Comparison of ENCODE assay signal across 9 cellular contexts in the genomic region with DNA sequence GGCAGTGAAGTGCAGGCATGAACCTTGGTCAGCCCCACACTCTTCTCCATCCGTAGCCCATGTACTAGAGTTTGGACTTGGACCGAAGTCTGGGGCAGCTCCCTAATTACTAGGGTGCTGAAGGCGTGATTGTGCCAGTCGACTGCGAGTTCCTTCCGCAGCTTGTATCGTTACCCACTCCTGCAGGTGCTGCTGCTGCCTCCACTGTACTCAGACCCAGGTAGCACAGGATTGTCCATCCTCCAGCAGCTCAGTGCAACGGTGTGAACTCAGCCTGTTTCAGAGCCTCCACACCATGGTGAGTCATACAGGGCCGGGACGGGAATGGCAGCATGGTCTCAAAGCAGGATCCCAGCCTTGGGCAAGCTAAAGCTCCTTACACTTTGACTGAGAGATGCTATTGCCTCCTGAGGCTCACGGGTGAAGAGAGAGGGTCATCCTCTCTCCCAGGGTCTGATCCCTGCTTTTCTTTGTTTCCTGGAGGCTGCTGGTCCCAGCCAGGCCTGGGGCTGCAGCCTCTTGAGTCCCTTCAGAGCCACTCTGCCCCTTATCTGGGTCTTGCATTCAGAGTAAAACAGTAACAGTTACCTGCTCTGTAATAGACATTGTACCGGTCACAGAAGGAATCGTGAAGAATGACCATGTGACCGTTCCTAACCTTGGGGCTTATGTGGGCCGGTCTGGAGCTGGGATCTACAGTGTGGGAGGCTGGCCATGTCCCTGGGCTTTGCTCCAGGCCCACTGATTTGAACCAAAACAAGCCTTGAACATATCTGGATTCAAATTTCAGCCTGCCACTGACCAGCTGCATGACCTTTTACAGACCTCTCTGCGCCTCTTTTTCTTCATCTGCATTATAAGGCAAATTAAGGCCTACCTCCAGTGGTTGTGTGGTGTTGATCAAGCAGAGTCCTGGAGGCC. TPM values are rescaled to one million over a fixed set of nuclear protein-coding genes. Genes with fewer than 3 reads are reported as not detected.
DNase-seq lines count a peak whose midpoint lies in the region; ATAC-seq, FAIRE-seq and TF ChIP-seq lines count a peak whose summit lies in the region.
"Had no signal": no experiment of that assay in that cellular context is flagged by ENCODE, and none has a peak within 500 bp of the region (broad histone marks: within the 10 kb centered on the region; RNA-seq: fewer than 3 reads in every experiment).

No MANE protein-coding gene starts in this region.

- no peaks in the 10 kb centered on the region for H3K9me2 ChIP-seq in hepatocyte (replicated peaks; ENCODE audit: insufficient read depth)

- H3K27me3 ChIP-seq in heart left ventricle (no peaks in the 10 kb centered on the region), hepatocyte (no peaks in the 10 kb centered on the region)

- H4K20me1 ChIP-seq in hepatocyte (ENCODE audit: insufficient read depth, poor library complexity, severe bottlenecking) = peaks cover 23% of the 10 kb centered on the region

- TF ChIP-seq CTCF in heart left ventricle (IDR thresholded peaks at IDR 0.05) (no peak), hepatocyte (IDR thresholded peaks at IDR 0.05; ENCODE audit: poor library complexity) (no peak)

- 84 to 91% (median 87%) methylated on average over 16 of the region's 16 CpGs for WGBS in heart left ventricle, 4 donors
- 83% methylated on average over 16 of the region's 16 CpGs for WGBS in hepatocyte (ENCODE audit: low lambda C conversion rate, missing lambda C conversion rate)

- peak overlapping the region; percentile 87 for H3K4me2 ChIP-seq in hepatocyte

- ATAC-seq in Right ventricle myocardium inferior (no peak), heart left ventricle (no peak)

- no peak overlapping the region for H2AFZ ChIP-seq in hepatocyte

- H3K4me3 ChIP-seq in heart left ventricle = no peak overlapping the region
- no peak overlapping the region for H3K4me3 ChIP-seq in hepatocyte

- intact Hi-C loops in Right ventricle myocardium inferior (cut with DNase I) (loop anchor here (5.0 kb wide), 1 partner anchor 98 kb away; a partner anchor contains a TSS), heart left ventricle (cut with DNase I) (loop anchor here in 2 of 10 donors (2.0 to 10.0 kb wide), 2 partner anchors 50 to 300 kb away; no protein-coding TSS in a partner anchor)

- FAIRE-seq in urothelium cell line (lab: Jason Lieb, UNC) = no peak
- no peak for FAIRE-seq in GM12891 (lab: Jason Lieb, UNC)

- TF ChIP-seq POLR2A in heart left ventricle (IDR thresholded peaks at IDR 0.05) (no peak), GM12891 (IDR thresholded peaks at IDR 0.05; ENCODE audit: low read depth, low read length) (no peak)

- H3K36me3 ChIP-seq in heart left ventricle (peaks cover 0 to 17% (median 3%) of the 10 kb centered on the region in 9 donors), hepatocyte (replicated peaks; ENCODE audit: insufficient read depth, low read depth) (no peaks in the 10 kb centered on the region)

- peaks cover 0 to 47% (median 33%) of the 10 kb centered on the region in 12 donors for H3K4me1 ChIP-seq in heart left ventricle
- peaks cover 26% of the 10 kb centered on the region for H3K4me1 ChIP-seq in hepatocyte (ENCODE audit: insufficient read depth)

- H3K79me2 ChIP-seq in hepatocyte = peaks cover 36% of the 10 kb centered on the region

- H3K9me3 ChIP-seq in heart left ventricle (no peaks in the 10 kb centered on the region), hepatocyte (ENCODE audit: low read depth) (no peaks in the 10 kb centered on the region)

- H3K27ac ChIP-seq in heart left ventricle (peak overlapping the region in 1 of 12 donors; percentile 7), hepatocyte (peak overlapping the region; percentile 95)

- DNase-seq in Right ventricle myocardium inferior (ENCODE audit: missing footprints) (peak; percentile 60), heart left ventricle (no peak), hepatocyte (ENCODE audit: low spot score) (peak; percentile 56), urothelium cell line (ENCODE audit: low spot score) (peak; percentile 26), GM12891 (ENCODE audit: insufficient read length, low spot score) (no peak), SKM-1 (lab: John Stamatoyannopoulos, UW; ENCODE audit: unreplicated experiment) (no peak)
- peak; percentile 28 to 31 for DNase-seq in activated T-cell treated with anti-CD3 and anti-CD28 coated beads, Interleukin-2, amount 50 U/mL, for 48 hours
- no peak for DNase-seq in effector CD4-positive, alpha-beta T cell
- DNase-seq: stimulated activated naive CD4-positive, alpha-beta T cell treated with Interleukin-2 at 50 U/mL for 16 hours had no signal

TF ChIP-seq in GM12891, 5 proteins besides CTCF, POLR2A, EP300 and RAD21:
- TF ChIP-seq PAX5 (IDR thresholded peaks at IDR 0.05; ENCODE audit: insufficient read depth, low read length, severe bottlenecking) = no peak
- TF ChIP-seq SPI1 (IDR thresholded peaks at IDR 0.05; ENCODE audit: low read depth, low read length) = no peak

RNA-seq across cellular contexts. Expression of a gene that starts 1.7 kb away (rescaled TPM):
- total RNA-seq in Right ventricle myocardium inferior = 12.3 TPM
- total RNA-seq in heart left ventricle = 10 to 100 TPM in 8 of 9 donors, 1 to 10 TPM in 1; 10.0 to 31.2 (median 16.8) TPM
- polyA plus RNA-seq in heart left ventricle = 10 to 100 TPM; 10.7 to 16.2 TPM
- total RNA-seq in hepatocyte = 41.5 and 42.3 TPM in 2 replicates
- polyA plus RNA-seq in hepatocyte = 98.4 and 104 TPM in 2 replicates
- 54.8 TPM for polyA plus RNA-seq in GM12891 (2012; ENCODE audit: low read depth, missing spikeins)

RNA-seq across cellular contexts. Expression of a gene that starts 1.8 kb away (rescaled TPM):
- total RNA-seq in Right ventricle myocardium inferior (113 TPM), heart left ventricle (100 to 1,000 TPM; 121 to 156 (median 130) TPM), hepatocyte (207 and 215 TPM in 2 replicates)
- polyA plus RNA-seq in heart left ventricle (100 to 1,000 TPM in 1 of 2 donors, 10 to 100 TPM in 1; 78.8 to 158 TPM), hepatocyte (166 and 177 TPM in 2 replicates)
- polyA plus RNA-seq in GM12891 (2012; ENCODE audit: low read depth, missing spikeins) = 138 TPM

RNA-seq across cellular contexts. Expression of a gene that starts 27.0 kb away (rescaled TPM):
- total RNA-seq in Right ventricle myocardium inferior (14.6 TPM), heart left ventricle (10 to 100 TPM in 6 of 9 donors, 1 to 10 TPM in 3; 6.7 to 23.9 (median 11.9) TPM), hepatocyte (34.8 and 37.2 TPM in 2 replicates)
- polyA plus RNA-seq in heart left ventricle (10 to 100 TPM in 1 of 2 donors, 1 to 10 TPM in 1; 7.6 to 12.3 TPM), hepatocyte (31.5 and 35.9 TPM in 2 replicates)
- polyA plus RNA-seq in GM12891 (2012; ENCODE audit: low read depth, missing spikeins) = 37.5 TPM

RNA-seq across cellular contexts. Expression of a gene that starts 27.5 kb away (rescaled TPM):
- total RNA-seq in Right ventricle myocardium inferior = 18.0 TPM
- total RNA-seq in heart left ventricle = 10 to 100 TPM; 15.7 to 27.0 (median 19.0) TPM
- 10 to 100 TPM; 19.5 to 29.3 TPM for polyA plus RNA-seq in heart left ventricle
- total RNA-seq in hepatocyte = 26.4 and 32.8 TPM in 2 replicates
- polyA plus RNA-seq in hepatocyte = 36.5 and 48.6 TPM in 2 replicates
- 31.8 TPM for polyA plus RNA-seq in GM12891 (2012; ENCODE audit: low read depth, missing spikeins)

RNA-seq across cellular contexts. Expression of a gene that starts 39.6 kb away (rescaled TPM):
- total RNA-seq in Right ventricle myocardium inferior (1.0 TPM), heart left ventricle (1 to 10 TPM in 3 of 9 donors, under 1 TPM in 5, not detected in 1; 0.17 to 1.7 (median 0.82) TPM), hepatocyte (6.7 and 7.8 TPM in 2 replicates)
- polyA plus RNA-seq in heart left ventricle (under 1 TPM; 0.30 to 0.38 TPM), hepatocyte (11.0 and 13.4 TPM in 2 replicates)
- polyA plus RNA-seq in GM12891 (2012; ENCODE audit: low read depth, missing spikeins) = 5.2 TPM

Comparison
In these comparisons a context has a peak if more than half of its experiments do, and no peak if none do; other contexts are left out.
1. DNase-seq: peak in Right ventricle myocardium inferior (single experiment), activated T-cell treated with anti-CD3 and anti-CD28 coated beads, Interleukin-2, amount 50 U/mL, for 48 hours (2 of 2), hepatocyte (single experiment) and urothelium cell line (single experiment); none in heart left ventricle (0 of 5), effector CD4-positive, alpha-beta T cell (single experiment), GM12891 (single experiment) and SKM-1 (single experiment).